In the genomic region with DNA sequence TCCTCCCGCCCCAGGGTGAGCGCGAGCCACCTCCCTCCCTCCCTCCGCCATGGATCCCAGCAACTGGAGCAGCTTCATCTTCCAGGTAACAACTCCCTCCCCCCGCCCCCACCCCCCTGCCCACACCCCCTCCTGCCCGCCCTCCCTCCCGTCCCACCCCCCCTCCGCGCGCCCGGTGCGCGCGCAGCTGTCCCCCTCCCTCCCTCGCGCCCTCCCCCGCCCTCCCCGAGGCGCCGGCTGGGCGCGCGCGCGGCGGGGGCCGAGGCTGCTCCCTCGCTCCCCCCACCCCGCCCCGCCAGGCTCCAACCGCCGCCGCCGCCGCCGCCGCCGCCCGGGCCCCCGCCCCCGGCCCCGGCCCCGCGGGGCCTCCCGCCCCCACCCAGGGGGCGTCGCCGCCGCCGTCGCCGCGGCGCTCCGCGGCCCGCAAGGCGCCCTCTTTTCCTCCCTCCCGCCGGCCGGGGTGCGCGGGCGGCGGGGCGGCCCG, we compare ENCODE assay signal across 8 cellular contexts. TPM values are rescaled to one million over a fixed set of nuclear protein-coding genes. Genes with fewer than 3 reads are reported as not detected.
A peak's percentile ranks its signal among the peaks of the same experiment; 100 is the strongest.
DNase-seq lines count a peak whose midpoint lies in the region; ATAC-seq and TF ChIP-seq lines count a peak whose summit lies in the region.

A gene (plus strand): TSS at position 434 of the 484 bp plus-strand sequence. CDS start 173 bp downstream, outside the sequence.

- peaks cover 36% of the 10 kb centered on the region for H3K4me1 Mint-ChIP-seq in activated naive CD8-positive, alpha-beta T cell treated with anti-CD3 and anti-CD28 coated beads, Interleukin-2, amount 10 ng/mL, durations not matched to agents 7 days and 5 days

- CTCF ChIA-PET in GM10248 (lab: Yijun Ruan, JAX), result interaction anchor here (3.6 kb wide), 1 partner anchor 11 kb away, joined by 39 read pairs; a partner anchor contains a TSS

- H3K4me3 ChIP-seq in heart right ventricle, result peak within 1 kb of the TSS; percentile 65 to 99 (median 79)

- POLR2A ChIA-PET in GM10248 (lab: Yijun Ruan, JAX), result no interaction called here
- POLR2A ChIA-PET in activated naive CD8-positive, alpha-beta T cell treated with anti-CD3 and anti-CD28 coated beads, Interleukin-2, amount 10 ng/mL, durations not matched to agents 7 days and 5 days (lab: Charles Lee), result interaction anchor here (0.5 to 8.7 kb wide), 11 partner anchors 11 to 1296 kb away, joined by 3 to 165 read pairs (median 12); a partner anchor contains a TSS

- 0 to 1% methylated on average over 1 to 30 of the region's 67 CpGs for WGBS in heart right ventricle, 2 donors

- peak within 1 kb of the TSS; percentile 98 for H3K27ac Mint-ChIP-seq in activated naive CD8-positive, alpha-beta T cell treated with anti-CD3 and anti-CD28 coated beads, Interleukin-2, amount 10 ng/mL, durations not matched to agents 7 days and 5 days

- TF ChIP-seq CTCF in GM10248 (IDR thresholded peaks at IDR 0.05; ENCODE audit: control extremely low read depth, extremely low read depth, low read depth, missing control alignments) (no peak), heart right ventricle (IDR thresholded peaks at IDR 0.05) (no peak)

- peaks cover 0 to 37% (median 14%) of the 10 kb centered on the region in 9 donors for H3K36me3 ChIP-seq in heart right ventricle

- H3K9me3 ChIP-seq in heart right ventricle, result no peaks in the 10 kb centered on the region

- peak; percentile 80 for DNase-seq in A172 (ENCODE audit: low spot score)
- DNase-seq in GM10248 (ENCODE audit: extremely low spot score), result peak; percentile 83
- peak; percentile 97 for DNase-seq in NCI-H82 (lab: John Stamatoyannopoulos, UW)
- peak; percentile 82 for DNase-seq in activated naive CD8-positive, alpha-beta T cell treated with anti-CD3 and anti-CD28 coated beads, Interleukin-2, amount 10 ng/mL, durations not matched to agents 7 days and 5 days
- no peak for DNase-seq in heart right ventricle
- peak; percentile 78 for DNase-seq in putamen (ENCODE audit: low spot score)
- no peak for DNase-seq in HuH-7.5 (ENCODE audit: low spot score)
- no peak for DNase-seq in NCI-H128 (lab: John Stamatoyannopoulos, UW; ENCODE audit: unreplicated experiment)

- H3K4me3 Mint-ChIP-seq in activated naive CD8-positive, alpha-beta T cell treated with anti-CD3 and anti-CD28 coated beads, Interleukin-2, amount 10 ng/mL, durations not matched to agents 7 days and 5 days, result peak within 1 kb of the TSS; percentile 100

- intact Hi-C loops in heart right ventricle (cut with DNase I), result loop anchor here in 1 of 10 donors (10.0 kb wide), 1 partner anchor 169 kb away; a partner anchor contains a TSS

- peaks cover 50% of the 10 kb centered on the region for H3K36me3 Mint-ChIP-seq in activated naive CD8-positive, alpha-beta T cell treated with anti-CD3 and anti-CD28 coated beads, Interleukin-2, amount 10 ng/mL, durations not matched to agents 7 days and 5 days

- no peaks in the 10 kb centered on the region for H3K27me3 ChIP-seq in heart right ventricle

- no peaks in the 10 kb centered on the region for H3K9me3 Mint-ChIP-seq in activated naive CD8-positive, alpha-beta T cell treated with anti-CD3 and anti-CD28 coated beads, Interleukin-2, amount 10 ng/mL, durations not matched to agents 7 days and 5 days

- no peak for ATAC-seq in activated naive CD8-positive, alpha-beta T cell treated with anti-CD3 and anti-CD28 coated beads, Interleukin-2, amount 10 ng/mL, durations not matched to agents 7 days and 5 days (ENCODE audit: low read depth)
- ATAC-seq in heart right ventricle, result peak in 3 of 8 donors; percentile 0 to 2 (median 1)

- peaks cover 31 to 52% (median 50%) of the 10 kb centered on the region in 9 donors for H3K4me1 ChIP-seq in heart right ventricle

- H3K27me3 Mint-ChIP-seq in activated naive CD8-positive, alpha-beta T cell treated with anti-CD3 and anti-CD28 coated beads, Interleukin-2, amount 10 ng/mL, durations not matched to agents 7 days and 5 days, result no peaks in the 10 kb centered on the region

- H3K27ac ChIP-seq in heart right ventricle, result peak within 1 kb of the TSS; percentile 94 to 100 (median 97)

RNA-seq across cellular contexts. Expression of the gene that starts here (rescaled TPM):
- 205 and 254 TPM in 2 replicates for total RNA-seq in A172 (2014; rRNA removed; shearing (Covaris generic))
- total RNA-seq in activated naive CD8-positive, alpha-beta T cell treated with anti-CD3 and anti-CD28 coated beads, Interleukin-2, amount 10 ng/mL, durations not matched to agents 7 days and 5 days, result 100 to 1,000 TPM; 395 to 418 TPM
- 100 to 1,000 TPM in 2 of 10 donors, 10 to 100 TPM in 8; 44.2 to 115 (median 60.5) TPM for total RNA-seq in heart right ventricle
- polyA plus RNA-seq in heart right ventricle, result 100 to 1,000 TPM in 1 of 2 donors, 10 to 100 TPM in 1; 73.8 to 114 TPM

Comparison
In these comparisons a context has a peak if more than half of its experiments do, and no peak if none do; other contexts are left out.
1. DNase-seq: peak in A172 (single experiment), GM10248 (single experiment), NCI-H82 (single experiment), activated naive CD8-positive, alpha-beta T cell treated with anti-CD3 and anti-CD28 coated beads, Interleukin-2, amount 10 ng/mL, durations not matched to agents 7 days and 5 days (single experiment) and putamen (single experiment); none in heart right ventricle (0 of 2), HuH-7.5 (single experiment) and NCI-H128 (single experiment).